Comparison of ENCODE assay signal across 17 cellular contexts in genomic region chr5:143436871-143437270, GRCh38. TPM values are rescaled to one million over a fixed set of nuclear protein-coding genes. Genes with fewer than 3 reads are reported as not detected.
DNase-seq lines count a peak whose midpoint lies in the region; ATAC-seq, FAIRE-seq and TF ChIP-seq lines count a peak whose summit lies in the region.
"Had no signal": no experiment of that assay in that cellular context is flagged by ENCODE, and none has a peak within 500 bp of the region (broad histone marks: within the 10 kb centered on the region; RNA-seq: fewer than 3 reads in every experiment).

No MANE protein-coding gene starts in this region.

- H3K9me3 ChIP-seq in keratinocyte (ENCODE audit: control insufficient read depth, low read depth, low read length), result no peaks in the 10 kb centered on the region

- no peaks in the 10 kb centered on the region for H3K79me2 ChIP-seq in keratinocyte (ENCODE audit: control insufficient read depth, insufficient read depth, low read length)

- H3K27me3 Mint-ChIP-seq in T-cell, result no peaks in the 10 kb centered on the region
- H3K27me3 Mint-ChIP-seq: stimulated activated naive B cell treated with anti-CD40 and anti-IgM and Interleukin-4, amounts not matched to agents 10 μg/mL and 1 μg/mL and 100 μg/mL, for 72 hours had no signal

- H3K4me2 ChIP-seq in keratinocyte (ENCODE audit: control insufficient read depth, extremely low read depth, insufficient read depth, low read depth, low read length), result no peak overlapping the region

- H3K4me1 ChIP-seq in keratinocyte (ENCODE audit: control insufficient read depth, extremely low read depth, insufficient read depth, low read length), result peaks cover 6% of the 10 kb centered on the region

- CTCF ChIA-PET in T-cell (lab: Charles Lee), result no interaction called here

- peaks cover 56 to 59% (median 58%) of the 10 kb centered on the region in 3 donors for H3K4me1 Mint-ChIP-seq in T-cell

- ATAC-seq in activated CD4-positive, CD25-positive, alpha-beta regulatory T cell treated with anti-CD3 and anti-CD28 coated beads, Interleukin-2, amount 50 U/mL, for 24 hours, result peak; percentile 91 to 94
- ATAC-seq in T-cell (replicated peaks in 1 of 4) (no peak), GM18907 (IDR thresholded peaks at IDR 0.05; ENCODE audit: unreplicated experiment) (no peak)
- ATAC-seq: HepG2; stimulated activated naive B cell treated with anti-CD40 and anti-IgM and Interleukin-4, amounts not matched to agents 10 μg/mL and 1 μg/mL and 100 μg/mL, for 72 hours had no signal

- H3K36me3 Mint-ChIP-seq in T-cell, result no peaks in the 10 kb centered on the region
- H3K36me3 Mint-ChIP-seq: WTC11 had no signal

- no peak overlapping the region for H2AFZ ChIP-seq in keratinocyte (ENCODE audit: control insufficient read depth, low read length)

- H3K27ac Mint-ChIP-seq in T-cell, result peak overlapping the region; percentile 85 to 100
- H3K27ac Mint-ChIP-seq: stimulated activated naive B cell treated with anti-CD40 and anti-IgM and Interleukin-4, amounts not matched to agents 10 μg/mL and 1 μg/mL and 100 μg/mL, for 72 hours; WTC11 had no signal

- H3K27ac ChIP-seq in keratinocyte (ENCODE audit: control insufficient read depth, insufficient read depth, low read length), result no peak overlapping the region
- H3K27ac ChIP-seq: C4-2B had no signal

- no peaks in the 10 kb centered on the region for H3K27me3 ChIP-seq in keratinocyte (ENCODE audit: control insufficient read depth, extremely low read depth, insufficient read depth, low read length)

- POLR2A ChIA-PET in T-cell (lab: Charles Lee), result interaction anchor here (0.6 to 1.3 kb wide), 4 partner anchors 27 to 1812 kb away, joined by 3 to 8 read pairs (median 4); no protein-coding TSS in a partner anchor

- no peaks in the 10 kb centered on the region for H3K9me3 Mint-ChIP-seq in T-cell
- H3K9me3 Mint-ChIP-seq: stimulated activated naive B cell treated with anti-CD40 and anti-IgM and Interleukin-4, amounts not matched to agents 10 μg/mL and 1 μg/mL and 100 μg/mL, for 72 hours; WTC11 had no signal

- dilution Hi-C loops in keratinocyte (cut with MboI; ENCODE audit: extremely low pct_ligation_motif_present, low sequenced_read_pairs), result no loop called here

- FAIRE-seq in keratinocyte (lab: Jason Lieb, UNC), result peak; percentile 39
- FAIRE-seq: HepG2 had no signal

- peak overlapping the region in 2 of 3 donors; percentile 8 to 28 for H3K4me3 Mint-ChIP-seq in T-cell
- H3K4me3 Mint-ChIP-seq: stimulated activated naive B cell treated with anti-CD40 and anti-IgM and Interleukin-4, amounts not matched to agents 10 μg/mL and 1 μg/mL and 100 μg/mL, for 72 hours; WTC11 had no signal

- no peaks in the 10 kb centered on the region for H3K9me1 ChIP-seq in keratinocyte (ENCODE audit: control insufficient read depth, extremely low read depth, insufficient read depth, low read length)

- H3K4me3 ChIP-seq in keratinocyte (ENCODE audit: control insufficient read depth in 2 of 3, extremely low read depth in 1 of 3, insufficient read depth in 2 of 3, low read depth in 1 of 3, low read length in 3 of 3), result no peak overlapping the region

- TF ChIP-seq CTCF in keratinocyte (optimal IDR thresholded peaks at IDR 0.05 in 1 of 3, IDR thresholded peaks at IDR 0.05 in 1 of 3, conservative IDR thresholded peaks at IDR 0.05 in 1 of 3; ENCODE audit: extremely low read depth in 1 of 3, insufficient read depth in 2 of 3, low read length in 3 of 3), result no peak

- DNase-seq in activated CD4-positive, CD25-positive, alpha-beta regulatory T cell treated with anti-CD3 and anti-CD28 coated beads, Interleukin-2, amount 50 U/mL, for 72 hours, result no peak
- DNase-seq in HCEC 1CT (peak; percentile 28), T-cell (no peak), keratinocyte (ENCODE audit: low read depth, low spot score) (no peak), DMS 273 (lab: John Stamatoyannopoulos, UW; ENCODE audit: unreplicated experiment) (no peak), NCI-H526 treated with DMSO at 0.1 percent for 48 hours (lab: John Stamatoyannopoulos, UW) (no peak)
- DNase-seq: 8988T; anterior cingulate cortex; DMS79; NCI-H1105; NCI-H82; stimulated activated naive B cell treated with anti-CD40 and anti-IgM and Interleukin-4, amounts not matched to agents 10 μg/mL and 1 μg/mL and 100 μg/mL, for 72 hours had no signal

- no peaks in the 10 kb centered on the region for H4K20me1 ChIP-seq in keratinocyte (ENCODE audit: control insufficient read depth, extremely low read depth, insufficient read depth, low read length)

- no peaks in the 10 kb centered on the region for H3K36me3 ChIP-seq in keratinocyte (ENCODE audit: control insufficient read depth in 2 of 2, extremely low read depth in 1 of 2, insufficient read depth in 2 of 2, low read length in 2 of 2)

- H3K9ac ChIP-seq in keratinocyte (ENCODE audit: control insufficient read depth, extremely low read depth, insufficient read depth, low read length), result no peak overlapping the region

RNA-seq across cellular contexts. Expression of gene NR3C1, which starts 33.4 kb away (rescaled TPM):
- 100 to 1,000 TPM; 108 to 156 (median 122) TPM for total RNA-seq in T-cell
- 21.7 to 30.7 TPM (median 25.8 TPM) in 3 replicates for polyA plus RNA-seq in keratinocyte
- 14.8 TPM for polyA plus RNA-seq in keratinocyte (2011; ENCODE audit: low read depth)
- 12.4 and 23.6 TPM in 2 replicates for polyA plus RNA-seq in keratinocyte (2011; cell fraction: cytosol; rRNA removed)
- polyA plus RNA-seq in keratinocyte (2011; cell fraction: nucleus; rRNA removed), result 24.1 and 28.0 TPM in 2 replicates
- polyA plus RNA-seq in keratinocyte (2012; ENCODE audit: low replicate concordance), result 19.3 and 23.3 TPM in 2 replicates
- 16.2 to 59.6 TPM (median 49.4 TPM) in 3 replicates for polyA minus RNA-seq in keratinocyte
- polyA minus RNA-seq in keratinocyte (2011; cell fraction: cytosol; rRNA and poly(A)+ RNA removed), result 24.4 TPM
- polyA minus RNA-seq in keratinocyte (2011; cell fraction: nucleus; rRNA and poly(A)+ RNA removed), result 43.6 and 80.7 TPM in 2 replicates

Comparison
In these comparisons a context has a peak if more than half of its experiments do, and no peak if none do; other contexts are left out.
1. ATAC-seq: peak in activated CD4-positive, CD25-positive, alpha-beta regulatory T cell treated with anti-CD3 and anti-CD28 coated beads, Interleukin-2, amount 50 U/mL, for 24 hours (2 of 2); none in T-cell (0 of 4) and GM18907 (single experiment).